Comparison of ENCODE assay signal across 2 cellular contexts in genomic region chr1:211791979-211792378, GRCh38.
TF ChIP-seq lines count a peak whose summit lies in the region.

No MANE protein-coding gene starts in this region.

TF ChIP-seq in HepG2, 621 proteins besides CTCF, POLR2A, EP300 and RAD21:
- TF ChIP-seq ZNF629 (CRISPR knock-in tag; conservative IDR thresholded peaks at IDR 0.05) (no peak), ZKSCAN1 (IDR thresholded peaks at IDR 0.05; ENCODE audit: low read length) (no peak), PHF8 (CRISPR knock-in tag; IDR thresholded peaks at IDR 0.05) (no peak), KMT2A (CRISPR knock-in tag; IDR thresholded peaks at IDR 0.05) (no peak), ZNF121 (CRISPR knock-in tag; IDR thresholded peaks at IDR 0.05) (peak; percentile 84; the same call in 1 of the 2 replicates), ESRRA (CRISPR knock-in tag; IDR thresholded peaks at IDR 0.05; ENCODE audit: low read depth) (no peak), SATB2 (CRISPR knock-in tag; IDR thresholded peaks at IDR 0.05) (no peak)
TF ChIP-seq in HepG2: peak in this region for 1.

TF ChIP-seq in K562, 482 proteins besides CTCF, POLR2A, EP300 and RAD21:
- TF ChIP-seq CHAMP1 (IDR thresholded peaks at IDR 0.05): no peak
- no peak for TF ChIP-seq GTF2F1 (IDR thresholded peaks at IDR 0.05; ENCODE audit: low read depth, low read length)
- TF ChIP-seq ZNF121 (CRISPR knock-in tag; conservative IDR thresholded peaks at IDR 0.05): peak; percentile 80
- no peak for TF ChIP-seq GTF2E2 (tag; IDR thresholded peaks at IDR 0.05)
- no peak for TF ChIP-seq ADNP (tag; IDR thresholded peaks at IDR 0.05)
- TF ChIP-seq SMAD3 (CRISPR knock-in tag; conservative IDR thresholded peaks at IDR 0.05): no peak
- no peak for TF ChIP-seq NCOR1 (IDR thresholded peaks at IDR 0.05)
